Comparison of ENCODE assay signal across 1 cellular context in the genomic region with DNA sequence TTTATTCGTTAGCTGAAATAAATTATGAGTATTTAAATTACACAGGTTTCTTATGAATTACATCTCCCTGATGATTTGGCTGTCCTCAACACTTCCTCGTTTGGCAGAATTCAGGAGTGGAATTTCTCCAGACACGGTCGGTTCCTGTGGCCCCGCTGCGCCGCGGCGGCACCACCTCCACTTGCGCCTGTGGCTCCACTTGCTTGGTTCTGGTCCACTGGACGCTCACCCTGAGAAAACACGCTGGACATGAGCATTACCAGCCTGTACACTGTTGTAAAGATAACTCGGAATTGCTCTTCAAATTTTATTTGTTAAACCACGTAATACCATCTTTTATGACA.
TF ChIP-seq lines count a peak whose summit lies in the region.

No MANE protein-coding gene starts in this region.

TF ChIP-seq in IMR-90, 13 proteins besides CTCF, POLR2A, EP300 and RAD21 (continued from another document):
- TF ChIP-seq, protein P1, sequence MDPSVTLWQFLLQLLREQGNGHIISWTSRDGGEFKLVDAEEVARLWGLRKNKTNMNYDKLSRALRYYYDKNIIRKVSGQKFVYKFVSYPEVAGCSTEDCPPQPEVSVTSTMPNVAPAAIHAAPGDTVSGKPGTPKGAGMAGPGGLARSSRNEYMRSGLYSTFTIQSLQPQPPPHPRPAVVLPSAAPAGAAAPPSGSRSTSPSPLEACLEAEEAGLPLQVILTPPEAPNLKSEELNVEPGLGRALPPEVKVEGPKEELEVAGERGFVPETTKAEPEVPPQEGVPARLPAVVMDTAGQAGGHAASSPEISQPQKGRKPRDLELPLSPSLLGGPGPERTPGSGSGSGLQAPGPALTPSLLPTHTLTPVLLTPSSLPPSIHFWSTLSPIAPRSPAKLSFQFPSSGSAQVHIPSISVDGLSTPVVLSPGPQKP (IDR thresholded peaks at IDR 0.05; ENCODE audit: borderline replicate concordance, low read depth, low read length) = no peak
